In genomic region chr1:54971317-54971791, GRCh38 we compare ENCODE assay signal across 10 cellular contexts. TPM values are rescaled to one million over a fixed set of nuclear protein-coding genes. Genes with fewer than 3 reads are reported as not detected.
DNase-seq lines count a peak whose midpoint lies in the region; ATAC-seq and TF ChIP-seq lines count a peak whose summit lies in the region.
"Had no signal": no experiment of that assay in that cellular context is flagged by ENCODE, and none has a peak within 500 bp of the region (broad histone marks: within the 10 kb centered on the region; RNA-seq: fewer than 3 reads in every experiment).

No MANE protein-coding gene starts in this region.

- 71% methylated on average over 7 of the region's 7 CpGs for WGBS in SK-N-SH (ENCODE audit: low lambda C conversion rate)

- H3K36me3 ChIP-seq in SK-N-SH (replicated peaks in 1 of 2; ENCODE audit: control insufficient read depth in 1 of 2, insufficient read depth in 2 of 2, low read length in 1 of 2) (no peaks in the 10 kb centered on the region), HAP-1 (replicated peaks) (no peaks in the 10 kb centered on the region)
- H3K36me3 ChIP-seq: BLaER1 had no signal

- ATAC-seq in HG03060 (IDR thresholded peaks at IDR 0.05; ENCODE audit: low read depth, unreplicated experiment), result peak; percentile 82
- peak; percentile 40 for ATAC-seq in stimulated activated naive CD8-positive, alpha-beta T cell treated with anti-CD3 and anti-CD28 coated beads, Interleukin-15, Interleukin-2, amounts not matched to agents 100 U/mL and 50 U/mL, for 24 hours

- H3K9me3 ChIP-seq in SK-N-SH (no peaks in the 10 kb centered on the region), HAP-1 (no peaks in the 10 kb centered on the region)
- H3K9me3 ChIP-seq: BLaER1 had no signal

- H3K27ac ChIP-seq in SK-N-SH (ENCODE audit: low read depth in 2 of 2, low read length in 1 of 2) (no peak overlapping the region), substantia nigra (ENCODE audit: low read depth, low read length, poor library complexity, severe bottlenecking) (no peak overlapping the region)
- H3K27ac ChIP-seq: BLaER1 had no signal

- no peaks in the 10 kb centered on the region for H4K20me1 ChIP-seq in SK-N-SH (ENCODE audit: insufficient read depth)
- H4K20me1 ChIP-seq: BLaER1 had no signal

- H3K4me3 ChIP-seq in SK-N-SH (ENCODE audit: low read depth in 2 of 2, low read length in 1 of 2) (no peak overlapping the region), HAP-1 (no peak overlapping the region)
- H3K4me3 ChIP-seq: BLaER1 had no signal

- H3K4me2 ChIP-seq in SK-N-SH, result peak overlapping the region; percentile 48; the same call in 1 of the 2 replicates
- H3K4me2 ChIP-seq: BLaER1 had no signal

- TF ChIP-seq CTCF in SK-N-SH (IDR thresholded peaks at IDR 0.05), result no peak

- H3K27me3 ChIP-seq in SK-N-SH (ENCODE audit: insufficient read depth) (no peaks in the 10 kb centered on the region), HAP-1 (ENCODE audit: low read depth) (0 out of 2 replicates have a peak, but pooled peaks cover 3% of the 10 kb centered on the region)
- H3K27me3 ChIP-seq: BLaER1 had no signal

- H3K79me2 ChIP-seq in SK-N-SH (ENCODE audit: insufficient read depth), result no peaks in the 10 kb centered on the region

- POLR2A ChIA-PET in SK-N-SH (lab: Yijun Ruan, JAX), result no interaction called here

- no peak for TF ChIP-seq EP300 in SK-N-SH (IDR thresholded peaks at IDR 0.05; ENCODE audit: borderline replicate concordance in 1 of 2, low read depth in 1 of 2, low read length in 1 of 2)

- CTCF ChIA-PET in SK-N-SH (lab: Yijun Ruan, JAX), result interaction anchor here (1.1 to 5.4 kb wide), 5 partner anchors 21 to 51 kb away, joined by 4 to 60 read pairs (median 6); no protein-coding TSS in a partner anchor

- no peak for TF ChIP-seq RAD21 in SK-N-SH (IDR thresholded peaks at IDR 0.05; ENCODE audit: low read length)

- H3F3A ChIP-seq in SK-N-SH (replicated peaks; ENCODE audit: insufficient read depth), result peaks cover 4% of the 10 kb centered on the region

- H2AFZ ChIP-seq in SK-N-SH (ENCODE audit: low read depth), result no peak overlapping the region

- H3K4me1 ChIP-seq in SK-N-SH (ENCODE audit: control insufficient read depth in 1 of 2, insufficient read depth in 2 of 2, low read depth in 1 of 2, low read length in 1 of 2), result peaks cover 0 to 8% of the 10 kb centered on the region in 2 experiments; a peak in 2 of 4 replicates
- H3K4me1 ChIP-seq in HAP-1, result no peaks in the 10 kb centered on the region

- no peak overlapping the region for H3K9ac ChIP-seq in SK-N-SH
- H3K9ac ChIP-seq: BLaER1 had no signal

- peak; percentile 22 for DNase-seq in activated CD8-positive, alpha-beta memory T cell treated with anti-CD3 and anti-CD28 coated beads, Interleukin-2, amount 50 U/mL, for 48 hours
- DNase-seq in activated CD8-positive, alpha-beta memory T cell treated with anti-CD3 and anti-CD28 coated beads for 24 hours, result no peak
- DNase-seq in SK-N-SH (no peak), substantia nigra (lab: John Stamatoyannopoulos, UW) (no peak), HAP-1 (ENCODE audit: low spot score in 2 of 2) (no peak), COLO829 (ENCODE audit: low spot score) (no peak)
- DNase-seq in stimulated activated naive CD8-positive, alpha-beta T cell treated with anti-CD3 and anti-CD28 coated beads, Interleukin-15, Interleukin-2, amounts not matched to agents 100 U/mL and 50 U/mL, for 24 hours, result no peak

- H3K9me2 ChIP-seq in SK-N-SH, result no peaks in the 10 kb centered on the region

- in situ Hi-C loops in HAP-1 (cut with MboI; ENCODE audit: low sequenced_read_pairs), result no loop called here

TF ChIP-seq in SK-N-SH, 30 proteins besides CTCF, POLR2A, EP300 and RAD21:
- TF ChIP-seq FOXJ3 (CRISPR knock-in tag; IDR thresholded peaks at IDR 0.05), result no peak
- peak; percentile 29; the same call in 1 of the 2 replicates for TF ChIP-seq PBX3 (IDR thresholded peaks at IDR 0.05)
- no peak for TF ChIP-seq MEF2A (IDR thresholded peaks at IDR 0.05; ENCODE audit: borderline replicate concordance, low read depth)
- TF ChIP-seq TCF12 (IDR thresholded peaks at IDR 0.05), result no peak
- no peak for TF ChIP-seq RCOR1 (IDR thresholded peaks at IDR 0.05; ENCODE audit: low read length)
- TF ChIP-seq JUND (IDR thresholded peaks at IDR 0.05), result peak; percentile 70
- no peak for TF ChIP-seq USF2 (IDR thresholded peaks at IDR 0.05; ENCODE audit: borderline replicate concordance, low read depth, low read length)
- TF ChIP-seq FOSL2 (IDR thresholded peaks at IDR 0.05; ENCODE audit: borderline replicate concordance, low read depth), result peak; percentile 88
- TF ChIP-seq EZH2phosphoT487 (IDR thresholded peaks at IDR 0.05; ENCODE audit: borderline replicate concordance, low read depth), result no peak
- TF ChIP-seq ZBTB33 (IDR thresholded peaks at IDR 0.05; ENCODE audit: borderline replicate concordance, low read depth), result no peak
- TF ChIP-seq ELF1 (IDR thresholded peaks at IDR 0.05), result peak; percentile 46; the same call in 1 of the 2 replicates

RNA-seq across cellular contexts. Expression of gene TMEM61, which starts 9.1 kb away (rescaled TPM):
- polyA plus RNA-seq in SK-N-SH (2012; rRNA removed), result not detected in 2 replicates
- not detected in 2 replicates for polyA plus RNA-seq in SK-N-SH (2012; cell fraction: cytosol; rRNA removed)
- not detected in 2 replicates for polyA plus RNA-seq in SK-N-SH (2012; cell fraction: nucleus; rRNA removed)

RNA-seq across cellular contexts. Expression of gene BSND, which starts 27.4 kb away (rescaled TPM):
- not detected in 2 replicates for polyA plus RNA-seq in SK-N-SH (2012; rRNA removed)
- polyA plus RNA-seq in SK-N-SH (2012; cell fraction: cytosol; rRNA removed), result not detected in 2 replicates
- polyA plus RNA-seq in SK-N-SH (2012; cell fraction: nucleus; rRNA removed), result not detected in 2 replicates
- polyA plus RNA-seq: esophagus had no signal
